ENCODE assay signal across 36 cellular contexts in genomic region chr6:88358846-88359245, GRCh38.
DNase-seq lines count a peak whose midpoint lies in the region; ATAC-seq, FAIRE-seq and TF ChIP-seq lines count a peak whose summit lies in the region.
"Had no signal": no experiment of that assay in that cellular context is flagged by ENCODE, and none has a peak within 500 bp of the region (broad histone marks: within the 10 kb centered on the region; RNA-seq: fewer than 3 reads in every experiment).

No MANE protein-coding gene starts in this region.

- intact Hi-C loops in activated T-helper 1 cell treated with anti-CD3 and anti-CD28 coated beads, Interleukin-12 subunit alpha, Interleukin-12 subunit beta, Interleukin-2, Interleukin-4 antibody, amounts not matched to agents 30 ng/mL and 10 ng/mL and 1 ng/mL, durations not matched to agents 14 hours and 24 hours and 36 hours (cut with micrococcal nuclease) = no loop called here

- H3K36me3 Mint-ChIP-seq in activated T-helper 1 cell treated with anti-CD3 and anti-CD28 coated beads, Interleukin-12 subunit alpha, Interleukin-12 subunit beta, Interleukin-2, Interleukin-4 antibody, amounts not matched to agents 30 ng/mL and 10 ng/mL and 1 ng/mL, durations not matched to agents 14 hours and 24 hours and 36 hours (ENCODE audit: low read depth) = no peaks in the 10 kb centered on the region
- H3K36me3 Mint-ChIP-seq: brain had no signal

- no peak for ATAC-seq in gastroesophageal sphincter
- ATAC-seq: activated CD4-positive, CD25-positive, alpha-beta regulatory T cell treated with anti-CD3 and anti-CD28 coated beads, Interleukin-2, amount 50 U/mL, for 24 hours; gastrocnemius medialis; left lobe of liver; Right ventricle myocardium inferior; upper lobe of right lung had no signal

- H3K27me3 ChIP-seq in gastroesophageal sphincter = no peaks in the 10 kb centered on the region
- H3K27me3 ChIP-seq: gastrocnemius medialis, suprapubic skin, upper lobe of right lung had no signal

- peak; percentile 47 for FAIRE-seq in RCC 7860 (lab: Jason Lieb, UNC)
- FAIRE-seq: A204.1, HTR-8/SVneo had no signal

- H3K9me3 ChIP-seq in gastroesophageal sphincter = no peaks in the 10 kb centered on the region
- H3K9me3 ChIP-seq: gastrocnemius medialis, suprapubic skin, upper lobe of right lung had no signal

- no peak overlapping the region for H3K4me3 Mint-ChIP-seq in activated T-helper 1 cell treated with anti-CD3 and anti-CD28 coated beads, Interleukin-12 subunit alpha, Interleukin-12 subunit beta, Interleukin-2, Interleukin-4 antibody, amounts not matched to agents 30 ng/mL and 10 ng/mL and 1 ng/mL, durations not matched to agents 14 hours and 24 hours and 36 hours
- H3K4me3 Mint-ChIP-seq: activated CD4-positive, alpha-beta memory T cell treated with anti-CD3 and anti-CD28 coated beads, Interleukin-2, amount 10 ng/mL, durations not matched to agents 7 days and 5 days; brain; CD4-positive, alpha-beta T cell; nephron progenitor cell had no signal

- H3K4me1 ChIP-seq in gastroesophageal sphincter = no peaks in the 10 kb centered on the region
- H3K4me1 ChIP-seq: gastrocnemius medialis, suprapubic skin, upper lobe of right lung had no signal

- H3K36me3 ChIP-seq in gastroesophageal sphincter = no peaks in the 10 kb centered on the region
- H3K36me3 ChIP-seq: gastrocnemius medialis, suprapubic skin, upper lobe of right lung had no signal

- no peaks in the 10 kb centered on the region for H3K4me1 Mint-ChIP-seq in activated T-helper 1 cell treated with anti-CD3 and anti-CD28 coated beads, Interleukin-12 subunit alpha, Interleukin-12 subunit beta, Interleukin-2, Interleukin-4 antibody, amounts not matched to agents 30 ng/mL and 10 ng/mL and 1 ng/mL, durations not matched to agents 14 hours and 24 hours and 36 hours (ENCODE audit: low read depth)
- H3K4me1 Mint-ChIP-seq: activated CD4-positive, alpha-beta memory T cell treated with anti-CD3 and anti-CD28 coated beads, Interleukin-2, amount 10 ng/mL, durations not matched to agents 7 days and 5 days; nephron progenitor cell had no signal

- H3K27ac Mint-ChIP-seq in activated T-helper 1 cell treated with anti-CD3 and anti-CD28 coated beads, Interleukin-12 subunit alpha, Interleukin-12 subunit beta, Interleukin-2, Interleukin-4 antibody, amounts not matched to agents 30 ng/mL and 10 ng/mL and 1 ng/mL, durations not matched to agents 14 hours and 24 hours and 36 hours = no peak overlapping the region
- H3K27ac Mint-ChIP-seq: activated CD4-positive, alpha-beta memory T cell treated with anti-CD3 and anti-CD28 coated beads, Interleukin-2, amount 10 ng/mL, durations not matched to agents 7 days and 5 days; CD4-positive, alpha-beta T cell; nephron progenitor cell had no signal

- TF ChIP-seq EP300 in gastroesophageal sphincter (IDR thresholded peaks at IDR 0.05) = no peak

- H3K27me3 Mint-ChIP-seq in activated T-helper 1 cell treated with anti-CD3 and anti-CD28 coated beads, Interleukin-12 subunit alpha, Interleukin-12 subunit beta, Interleukin-2, Interleukin-4 antibody, amounts not matched to agents 30 ng/mL and 10 ng/mL and 1 ng/mL, durations not matched to agents 14 hours and 24 hours and 36 hours (ENCODE audit: insufficient read depth) = no peaks in the 10 kb centered on the region
- H3K27me3 Mint-ChIP-seq: activated CD4-positive, alpha-beta memory T cell treated with anti-CD3 and anti-CD28 coated beads, Interleukin-2, amount 10 ng/mL, durations not matched to agents 7 days and 5 days; CD4-positive, alpha-beta T cell had no signal

- DNase-seq in AG10803 (ENCODE audit: low read depth) = peak; percentile 29
- DNase-seq in RCC 7860 (ENCODE audit: low spot score) = peak; percentile 39
- peak; percentile 56 for DNase-seq in epithelial cell of proximal tubule (ENCODE audit: low read depth)
- peak; percentile 28 for DNase-seq in left kidney (ENCODE audit: low read depth, low spot score)
- DNase-seq in NCI-H1417 treated with DMSO at 0.1 percent for 48 hours (lab: John Stamatoyannopoulos, UW) = no peak
- no peak for DNase-seq in activated T-helper 1 cell treated with anti-CD3 and anti-CD28 coated beads, Interleukin-12 subunit alpha, Interleukin-12 subunit beta, Interleukin-2, Interleukin-4 antibody, amounts not matched to agents 30 ng/mL and 10 ng/mL and 1 ng/mL, durations not matched to agents 14 hours and 24 hours and 36 hours (ENCODE audit: low spot score)
- DNase-seq in NCI-H510A treated with DMSO at 0.1 percent for 48 hours (lab: John Stamatoyannopoulos, UW) = no peak
- DNase-seq: activated CD4-positive, alpha-beta memory T cell treated with anti-CD3 and anti-CD28 coated beads, Interleukin-2, amount 10 ng/mL, durations not matched to agents 7 days and 5 days; activated CD8-positive, alpha-beta memory T cell treated with anti-CD3 and anti-CD28 coated beads, Interleukin-2, amount 50 U/mL, for 4 hours; activated naive CD4-positive, alpha-beta T cell treated with Interleukin-2 at 50 U/mL for 16 hours; CD4-positive, alpha-beta T cell; DND-41; effector CD4-positive, alpha-beta T cell; erythroblast; gastrocnemius medialis; GOT3; hypothalamus; mesenchymal stem cell; NCI-H1092 treated with DMSO at 0.1 percent for 48 hours; NCI-H187; NCI-H2171; NCI-H524 treated with DMSO at 0.1 percent for 48 hours; nephron progenitor cell; NK-92 treated with Interleukin-12 subunit alpha and Interleukin-12 subunit beta, amount 100 ng/mL, for 24 hours; stimulated activated naive CD4-positive, alpha-beta T cell treated with Interleukin-2 at 50 U/mL for 16 hours; T-helper 2 cell; upper lobe of right lung had no signal

- no peak overlapping the region for H3K4me3 ChIP-seq in AG10803 (ENCODE audit: low read length)
- H3K4me3 ChIP-seq in epithelial cell of proximal tubule (ENCODE audit: low read depth, low read length) = no peak overlapping the region
- H3K4me3 ChIP-seq in gastroesophageal sphincter = no peak overlapping the region
- H3K4me3 ChIP-seq: gastrocnemius medialis, skin epidermis, suprapubic skin, upper lobe of right lung had no signal

- H3K27ac ChIP-seq in gastroesophageal sphincter = no peak overlapping the region
- H3K27ac ChIP-seq: gastrocnemius medialis, skin epidermis, suprapubic skin, upper lobe of right lung had no signal

- H3K9me3 Mint-ChIP-seq in activated T-helper 1 cell treated with anti-CD3 and anti-CD28 coated beads, Interleukin-12 subunit alpha, Interleukin-12 subunit beta, Interleukin-2, Interleukin-4 antibody, amounts not matched to agents 30 ng/mL and 10 ng/mL and 1 ng/mL, durations not matched to agents 14 hours and 24 hours and 36 hours = peaks cover 7% of the 10 kb centered on the region
- H3K9me3 Mint-ChIP-seq: activated CD4-positive, alpha-beta memory T cell treated with anti-CD3 and anti-CD28 coated beads, Interleukin-2, amount 10 ng/mL, durations not matched to agents 7 days and 5 days had no signal

- TF ChIP-seq CTCF in AG10803 (conservative IDR thresholded peaks at IDR 0.05; ENCODE audit: low read length) (no peak), epithelial cell of proximal tubule (conservative IDR thresholded peaks at IDR 0.05; ENCODE audit: low read depth, low read length) (no peak), gastroesophageal sphincter (IDR thresholded peaks at IDR 0.05) (no peak)

- TF ChIP-seq POLR2A in gastroesophageal sphincter (IDR thresholded peaks at IDR 0.05) = no peak

Comparison
In these comparisons a context has a peak if more than half of its experiments do, and no peak if none do; other contexts are left out.
1. DNase-seq: peak in AG10803 (single experiment), RCC 7860 (single experiment), epithelial cell of proximal tubule (single experiment) and left kidney (single experiment); none in NCI-H1417 treated with DMSO at 0.1 percent for 48 hours (single experiment), activated T-helper 1 cell treated with anti-CD3 and anti-CD28 coated beads, Interleukin-12 subunit alpha, Interleukin-12 subunit beta, Interleukin-2, Interleukin-4 antibody, amounts not matched to agents 30 ng/mL and 10 ng/mL and 1 ng/mL, durations not matched to agents 14 hours and 24 hours and 36 hours (single experiment) and NCI-H510A treated with DMSO at 0.1 percent for 48 hours (single experiment).